13 cellular contexts compared by ENCODE assay signal in genomic region chr5:32290922-32291321, GRCh38. TPM values are rescaled to one million over a fixed set of nuclear protein-coding genes. Genes with fewer than 3 reads are reported as not detected.
DNase-seq lines count a peak whose midpoint lies in the region; ATAC-seq and TF ChIP-seq lines count a peak whose summit lies in the region.
"Had no signal": no experiment of that assay in that cellular context is flagged by ENCODE, and none has a peak within 500 bp of the region (broad histone marks: within the 10 kb centered on the region; RNA-seq: fewer than 3 reads in every experiment).

No MANE protein-coding gene starts in this region.

- H3K36me3 ChIP-seq in esophagus squamous epithelium (peaks cover 0 to 47% (median 0%) of the 10 kb centered on the region in 3 donors), heart left ventricle (peaks cover 0 to 31% (median 5%) of the 10 kb centered on the region in 9 donors)

- H3K4me3 ChIP-seq in esophagus squamous epithelium = no peak overlapping the region
- no peak overlapping the region for H3K4me3 ChIP-seq in heart left ventricle

- TF ChIP-seq POLR2A in esophagus squamous epithelium (IDR thresholded peaks at IDR 0.05) (no peak), heart left ventricle (IDR thresholded peaks at IDR 0.05) (no peak)

- WGBS in esophagus squamous epithelium, 2 donors = 67 to 90% methylated on average over 2 to 3 of the region's 5 CpGs
- WGBS in heart left ventricle, 4 donors = 86 to 94% (median 92%) methylated on average over 5 of the region's 5 CpGs

- peaks cover 0 to 21% (median 0%) of the 10 kb centered on the region in 3 donors for H3K4me1 ChIP-seq in esophagus squamous epithelium
- H3K4me1 ChIP-seq in heart left ventricle = peaks cover 0 to 26% (median 6%) of the 10 kb centered on the region in 12 donors

- H3K27ac ChIP-seq in esophagus squamous epithelium (no peak overlapping the region), heart left ventricle (no peak overlapping the region)

- TF ChIP-seq CTCF in esophagus squamous epithelium (IDR thresholded peaks at IDR 0.05) (no peak), heart left ventricle (IDR thresholded peaks at IDR 0.05) (no peak)

- intact Hi-C loops in esophagus squamous epithelium (cut with DNase I) (no loop called here), heart left ventricle (cut with DNase I) (no loop called here)

- ATAC-seq in GM18867 (IDR thresholded peaks at IDR 0.05; ENCODE audit: unreplicated experiment) (peak; percentile 65), GM21786 (IDR thresholded peaks at IDR 0.05; ENCODE audit: unreplicated experiment) (peak; percentile 68), HG03457 (IDR thresholded peaks at IDR 0.05; ENCODE audit: unreplicated experiment) (peak; percentile 67), heart left ventricle (no peak)

- H3K27me3 ChIP-seq in esophagus squamous epithelium (no peaks in the 10 kb centered on the region), heart left ventricle (no peaks in the 10 kb centered on the region)

- H3K9me3 ChIP-seq in esophagus squamous epithelium (no peaks in the 10 kb centered on the region), heart left ventricle (no peaks in the 10 kb centered on the region)

- DNase-seq in myocyte (ENCODE audit: low read depth) = peak; percentile 54
- no peak for DNase-seq in esophagus squamous epithelium (lab: John Stamatoyannopoulos, UW)
- no peak for DNase-seq in heart left ventricle
- DNase-seq in globus pallidus (ENCODE audit: low spot score) = no peak
- DNase-seq: activated CD4-positive, CD25-positive, alpha-beta regulatory T cell treated with anti-CD3 and anti-CD28 coated beads, Interleukin-2, amount 50 U/mL, for 72 hours; amniotic stem cell; cortex of kidney; mesenchymal stem cell; NCI-H2107; occipital lobe had no signal

RNA-seq across cellular contexts. Expression of gene MTMR12, which starts 21.8 kb away (rescaled TPM):
- total RNA-seq in myocyte = 21.8 and 22.5 TPM in 2 replicates
- 10.8 TPM for polyA plus RNA-seq in myocyte (2012)
- total RNA-seq in esophagus squamous epithelium = 10 to 100 TPM; 13.8 to 27.5 (median 17.4) TPM
- 10 to 100 TPM; 13.3 to 28.7 (median 21.3) TPM for total RNA-seq in heart left ventricle
- polyA plus RNA-seq in heart left ventricle = 10 to 100 TPM in 1 of 2 donors, 1 to 10 TPM in 1; 3.4 to 12.0 TPM

Comparison
In these comparisons a context has a peak if more than half of its experiments do, and no peak if none do; other contexts are left out.
1. ATAC-seq: peak in GM18867 (single experiment), GM21786 (single experiment) and HG03457 (single experiment); none in heart left ventricle (0 of 4).